ENCODE assay signal across 21 cellular contexts in the genomic region with DNA sequence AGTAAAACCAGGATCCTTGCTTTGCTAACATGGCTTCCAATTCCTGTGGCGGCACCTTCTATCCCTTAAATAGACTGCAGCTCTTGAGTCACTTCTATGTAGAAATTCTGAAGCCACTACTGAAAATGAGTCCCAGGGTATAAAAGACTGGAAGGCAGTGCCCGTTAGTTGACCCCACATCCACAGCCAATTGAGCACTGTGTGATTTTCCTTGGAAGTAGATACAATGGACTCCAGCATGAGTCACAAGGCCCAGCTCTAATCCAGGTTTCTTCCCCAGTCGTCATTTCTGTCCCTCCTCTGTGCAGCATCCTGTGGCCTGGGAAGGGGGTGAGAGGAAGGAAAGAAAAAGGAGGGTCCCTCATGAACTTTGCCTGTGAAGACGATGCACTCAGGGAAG.
DNase-seq lines count a peak whose midpoint lies in the region; ATAC-seq and TF ChIP-seq lines count a peak whose summit lies in the region.
"Had no signal": no experiment of that assay in that cellular context is flagged by ENCODE, and none has a peak within 500 bp of the region (broad histone marks: within the 10 kb centered on the region; RNA-seq: fewer than 3 reads in every experiment).

No MANE protein-coding gene starts in this region.

- DNase-seq in AG08395 (ENCODE audit: low spot score) (peak; percentile 66), HFFc6 (peak; percentile 2), dermis blood vessel endothelial cell (peak; percentile 35), mesothelial cell of epicardium (ENCODE audit: low spot score in 2 of 2, unreplicated experiment in 2 of 2) (no peak), CD1c-positive myeloid dendritic cell (ENCODE audit: extremely low spot score) (no peak), cerebellar cortex (ENCODE audit: low spot score) (no peak), NCI-H128 (lab: John Stamatoyannopoulos, UW; ENCODE audit: unreplicated experiment) (no peak)
- DNase-seq: activated CD4-positive, alpha-beta memory T cell treated with anti-CD3 and anti-CD28 coated beads for 36 hours; activated naive CD4-positive, alpha-beta T cell treated with anti-CD3 and anti-CD28 coated beads, Interleukin-2, amount 10 ng/mL, durations not matched to agents 7 days and 5 days; activated T-cell treated with anti-CD3 and anti-CD28 coated beads, Interleukin-2, amount 50 U/mL, for 24 hours; CD4-positive, CD25-positive, alpha-beta regulatory T cell; DMS153; GOT3; NCI-H1417; NCI-H2171; SHP77 treated with DMSO at 0.1 percent for 48 hours; stimulated activated CD4-positive, alpha-beta T cell treated with anti-CD3 and anti-CD28 coated beads, Interleukin-12 subunit alpha, Interleukin-12 subunit beta, amount 100 ng/mL, for 4 hours; WERI-Rb-1 had no signal

- H3K4me3 Mint-ChIP-seq in HFFc6 = no peak overlapping the region
- H3K4me3 Mint-ChIP-seq in mesothelial cell of epicardium = no peak overlapping the region
- H3K4me3 Mint-ChIP-seq: activated CD4-positive, alpha-beta memory T cell treated with anti-CD3 and anti-CD28 coated beads for 36 hours; activated naive CD4-positive, alpha-beta T cell treated with anti-CD3 and anti-CD28 coated beads, Interleukin-2, amount 10 ng/mL, durations not matched to agents 7 days and 5 days; activated T-cell treated with anti-CD3 and anti-CD28 coated beads, Interleukin-2, amount 50 U/mL, for 24 hours; CD4-positive, CD25-positive, alpha-beta regulatory T cell had no signal

- H3K4me1 Mint-ChIP-seq in HFFc6 (ENCODE audit: low read depth) (peaks cover 16% of the 10 kb centered on the region; the same call in 1 of the 2 replicates), mesothelial cell of epicardium (peaks cover 21% of the 10 kb centered on the region)
- H3K4me1 Mint-ChIP-seq: activated naive CD4-positive, alpha-beta T cell treated with anti-CD3 and anti-CD28 coated beads, Interleukin-2, amount 10 ng/mL, durations not matched to agents 7 days and 5 days had no signal

- H3K27me3 Mint-ChIP-seq in HFFc6 (ENCODE audit: insufficient read depth) = peaks cover 12% of the 10 kb centered on the region
- H3K27me3 Mint-ChIP-seq in mesothelial cell of epicardium (ENCODE audit: low read depth) = no peaks in the 10 kb centered on the region

- no peak for TF ChIP-seq CTCF in HFFc6 (IDR thresholded peaks at IDR 0.05)
- no peak for TF ChIP-seq CTCF in mesothelial cell of epicardium (IDR thresholded peaks at IDR 0.05; ENCODE audit: unreplicated experiment)

- H3K9me3 Mint-ChIP-seq in HFFc6 (no peaks in the 10 kb centered on the region; the same call in 1 of the 2 replicates), mesothelial cell of epicardium (no peaks in the 10 kb centered on the region)
- H3K9me3 Mint-ChIP-seq: activated naive CD4-positive, alpha-beta T cell treated with anti-CD3 and anti-CD28 coated beads, Interleukin-2, amount 10 ng/mL, durations not matched to agents 7 days and 5 days had no signal

- H3K36me3 Mint-ChIP-seq in HFFc6 (ENCODE audit: low read depth) (no peaks in the 10 kb centered on the region), mesothelial cell of epicardium (no peaks in the 10 kb centered on the region)
- H3K36me3 Mint-ChIP-seq: activated naive CD4-positive, alpha-beta T cell treated with anti-CD3 and anti-CD28 coated beads, Interleukin-2, amount 10 ng/mL, durations not matched to agents 7 days and 5 days; CD4-positive, CD25-positive, alpha-beta regulatory T cell had no signal

- ATAC-seq in GM21737 (IDR thresholded peaks at IDR 0.05; ENCODE audit: unreplicated experiment) = no peak
- ATAC-seq: gastroesophageal sphincter, left lobe of liver had no signal

- H3K27ac Mint-ChIP-seq in HFFc6 (no peak overlapping the region; the same call in 1 of the 2 replicates), mesothelial cell of epicardium (peak overlapping the region; percentile 36)
- H3K27ac Mint-ChIP-seq: activated CD4-positive, alpha-beta memory T cell treated with anti-CD3 and anti-CD28 coated beads for 36 hours; activated naive CD4-positive, alpha-beta T cell treated with anti-CD3 and anti-CD28 coated beads, Interleukin-2, amount 10 ng/mL, durations not matched to agents 7 days and 5 days; activated T-cell treated with anti-CD3 and anti-CD28 coated beads, Interleukin-2, amount 50 U/mL, for 24 hours; CD4-positive, CD25-positive, alpha-beta regulatory T cell had no signal

Comparison
In these comparisons a context has a peak if more than half of its experiments do, and no peak if none do; other contexts are left out.
1. DNase-seq: peak in AG08395 (single experiment), HFFc6 (single experiment) and dermis blood vessel endothelial cell (single experiment); none in mesothelial cell of epicardium (0 of 2), CD1c-positive myeloid dendritic cell (single experiment), cerebellar cortex (single experiment) and NCI-H128 (single experiment).